ENCODE assay signal across 19 cellular contexts in genomic region chr5:16551628-16552027, GRCh38.
"Had no signal": no experiment of that assay in that cellular context is flagged by ENCODE, and none has a peak within 500 bp of the region (broad histone marks: within the 10 kb centered on the region; RNA-seq: fewer than 3 reads in every experiment).

No MANE protein-coding gene starts in this region.

- H3K27me3 Mint-ChIP-seq: activated B cell treated with CpG ODN at 0.5 μM for 24 hours; activated CD4-positive, alpha-beta T cell treated with anti-CD3 and anti-CD28 coated beads for 36 hours; activated naive CD8-positive, alpha-beta T cell; central memory CD8-positive, alpha-beta T cell had no signal

- DNase-seq: activated B cell treated with CpG ODN at 0.5 μM for 24 hours; activated CD4-positive, alpha-beta T cell treated with anti-CD3 and anti-CD28 coated beads for 36 hours; activated CD4-positive, alpha-beta T cell treated with anti-CD3 and anti-CD28 coated beads, Interleukin-2, amount 50 U/mL, for 4 hours; activated effector memory CD4-positive, alpha-beta T cell treated with anti-CD3 and anti-CD28 coated beads, Interleukin-2, amount 50 U/mL, for 16 hours; activated T-cell treated with anti-CD3 and anti-CD28 coated beads, Interleukin-2, amount 50 U/mL, for 48 hours; adrenal gland; colonic mucosa; foreskin fibroblast; natural killer cell; stimulated activated CD4-positive, alpha-beta T cell treated with anti-CD3 and anti-CD28 coated beads, Interleukin-4, amount 100 ng/mL, for 24 hours; stimulated activated naive CD8-positive, alpha-beta T cell treated with anti-CD3 and anti-CD28 coated beads, Interleukin-15, Interleukin-2, amounts not matched to agents 100 U/mL and 50 U/mL, for 24 hours; T-helper 1 cell; T1000; transverse colon had no signal

- H3K4me3 ChIP-seq: adrenal gland, colonic mucosa, suprapubic skin, transverse colon had no signal

- H3K4me3 Mint-ChIP-seq: activated B cell treated with CpG ODN at 0.5 μM for 24 hours; activated CD4-positive, alpha-beta T cell treated with anti-CD3 and anti-CD28 coated beads for 36 hours; activated naive CD8-positive, alpha-beta T cell; central memory CD8-positive, alpha-beta T cell; natural killer cell had no signal

- ATAC-seq: activated CD4-positive, alpha-beta T cell treated with anti-CD3 and anti-CD28 coated beads for 36 hours; left lobe of liver; natural killer cell; stimulated activated naive CD8-positive, alpha-beta T cell treated with anti-CD3 and anti-CD28 coated beads, Interleukin-15, Interleukin-2, amounts not matched to agents 100 U/mL and 50 U/mL, for 24 hours had no signal

- H3K27me3 ChIP-seq: adrenal gland, colonic mucosa, suprapubic skin, transverse colon had no signal

- H3K36me3 ChIP-seq: adrenal gland, colonic mucosa, suprapubic skin, transverse colon had no signal

- H3K4me1 ChIP-seq: adrenal gland, colonic mucosa had no signal

- H3K4me1 Mint-ChIP-seq: natural killer cell had no signal

- H3K36me3 Mint-ChIP-seq: activated naive CD8-positive, alpha-beta T cell; natural killer cell had no signal

- H3K9me3 Mint-ChIP-seq: activated B cell treated with CpG ODN at 0.5 μM for 24 hours; central memory CD8-positive, alpha-beta T cell; natural killer cell had no signal

- H3K27ac ChIP-seq: adrenal gland, colonic mucosa, suprapubic skin, transverse colon had no signal

- H3K27ac Mint-ChIP-seq: activated B cell treated with CpG ODN at 0.5 μM for 24 hours; activated CD4-positive, alpha-beta T cell treated with anti-CD3 and anti-CD28 coated beads for 36 hours; activated naive CD8-positive, alpha-beta T cell; natural killer cell; progenitor cell of endocrine pancreas had no signal

- H3K9me3 ChIP-seq: adrenal gland, colonic mucosa, suprapubic skin, transverse colon had no signal
